1 cellular context compared by ENCODE assay signal in the genomic region with DNA sequence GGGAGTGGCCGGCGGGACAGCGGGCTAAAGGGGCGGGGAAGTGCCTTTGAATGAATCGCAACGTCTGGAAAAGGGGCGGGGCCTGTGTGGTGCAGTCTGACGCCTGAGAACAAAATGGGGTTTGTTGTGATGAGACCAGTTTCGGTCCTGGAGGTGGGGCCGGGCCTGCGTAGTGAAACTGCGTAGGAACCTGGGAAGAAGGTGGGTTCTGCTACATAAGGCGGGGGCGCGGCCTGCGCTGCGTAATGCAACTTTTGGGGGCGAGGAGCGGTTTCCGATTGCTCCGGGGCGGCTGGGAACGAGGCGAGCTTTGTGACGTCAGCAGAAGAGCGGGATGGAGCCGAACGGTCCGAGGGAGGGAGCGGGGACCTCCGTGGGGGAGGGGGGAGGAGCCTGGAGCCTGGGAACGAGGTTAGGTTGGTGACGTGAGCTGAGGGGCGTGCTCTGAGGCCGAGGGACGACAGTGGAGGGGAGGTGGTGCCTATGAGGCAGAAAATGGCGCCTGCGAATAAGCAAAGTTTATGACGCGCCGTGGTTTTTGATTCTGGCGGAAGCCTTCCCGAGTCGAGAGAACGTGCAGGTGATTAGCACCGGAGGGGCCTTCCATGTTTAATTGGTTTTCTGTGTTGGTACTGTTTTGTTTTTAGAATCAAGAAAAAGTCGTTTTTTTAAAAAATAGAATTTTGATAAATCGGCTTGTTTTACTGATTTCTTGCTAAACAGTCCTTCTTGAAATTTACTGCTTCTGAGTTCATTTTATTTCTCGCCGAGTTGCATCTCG.
A peak's percentile ranks its signal among the peaks of the same experiment; 100 is the strongest.
TF ChIP-seq lines count a peak whose summit lies in the region.

No MANE protein-coding gene starts in this region.

TF ChIP-seq in HepG2, 621 proteins besides CTCF, POLR2A, EP300 and RAD21 (continued from another document):
- TF ChIP-seq, protein P1, sequence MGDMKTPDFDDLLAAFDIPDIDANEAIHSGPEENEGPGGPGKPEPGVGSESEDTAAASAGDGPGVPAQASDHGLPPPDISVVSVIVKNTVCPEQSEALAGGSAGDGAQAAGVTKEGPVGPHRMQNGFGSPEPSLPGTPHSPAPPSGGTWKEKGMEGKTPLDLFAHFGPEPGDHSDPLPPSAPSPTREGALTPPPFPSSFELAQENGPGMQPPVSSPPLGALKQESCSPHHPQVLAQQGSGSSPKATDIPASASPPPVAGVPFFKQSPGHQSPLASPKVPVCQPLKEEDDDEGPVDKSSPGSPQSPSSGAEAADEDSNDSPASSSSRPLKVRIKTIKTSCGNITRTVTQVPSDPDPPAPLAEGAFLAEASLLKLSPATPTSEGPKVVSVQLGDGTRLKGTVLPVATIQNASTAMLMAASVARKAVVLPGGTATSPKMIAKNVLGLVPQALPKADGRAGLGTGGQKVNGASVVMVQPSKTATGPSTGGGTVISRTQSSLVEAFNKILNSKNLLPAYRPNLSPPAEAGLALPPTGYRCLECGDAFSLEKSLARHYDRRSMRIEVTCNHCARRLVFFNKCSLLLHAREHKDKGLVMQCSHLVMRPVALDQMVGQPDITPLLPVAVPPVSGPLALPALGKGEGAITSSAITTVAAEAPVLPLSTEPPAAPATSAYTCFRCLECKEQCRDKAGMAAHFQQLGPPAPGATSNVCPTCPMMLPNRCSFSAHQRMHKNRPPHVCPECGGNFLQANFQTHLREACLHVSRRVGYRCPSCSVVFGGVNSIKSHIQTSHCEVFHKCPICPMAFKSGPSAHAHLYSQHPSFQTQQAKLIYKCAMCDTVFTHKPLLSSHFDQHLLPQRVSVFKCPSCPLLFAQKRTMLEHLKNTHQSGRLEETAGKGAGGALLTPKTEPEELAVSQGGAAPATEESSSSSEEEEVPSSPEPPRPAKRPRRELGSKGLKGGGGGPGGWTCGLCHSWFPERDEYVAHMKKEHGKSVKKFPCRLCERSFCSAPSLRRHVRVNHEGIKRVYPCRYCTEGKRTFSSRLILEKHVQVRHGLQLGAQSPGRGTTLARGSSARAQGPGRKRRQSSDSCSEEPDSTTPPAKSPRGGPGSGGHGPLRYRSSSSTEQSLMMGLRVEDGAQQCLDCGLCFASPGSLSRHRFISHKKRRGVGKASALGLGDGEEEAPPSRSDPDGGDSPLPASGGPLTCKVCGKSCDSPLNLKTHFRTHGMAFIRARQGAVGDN (CRISPR knock-in tag; IDR thresholded peaks at IDR 0.05), result peak; percentile 1; the same call in 1 of the 2 replicates
- TF ChIP-seq ZNF20 (CRISPR knock-in tag; IDR thresholded peaks at IDR 0.05) (no peak), NFKBIZ (CRISPR knock-in tag; IDR thresholded peaks at IDR 0.05) (no peak)
